1 cellular context compared by ENCODE assay signal in genomic region chr12:7926068-7926666, GRCh38.
TF ChIP-seq lines count a peak whose summit lies in the region.

No MANE protein-coding gene starts in this region.

TF ChIP-seq in K562, 482 proteins besides CTCF, POLR2A, EP300 and RAD21:
- peak; percentile 21 for TF ChIP-seq POLR2B (IDR thresholded peaks at IDR 0.05; ENCODE audit: low read depth, partially characterized antibody)
- peak; percentile 69; the same call in 1 of the 2 replicates for TF ChIP-seq POLR2AphosphoS5 (IDR thresholded peaks at IDR 0.05; ENCODE audit: control insufficient read depth, insufficient read depth, low read depth, low read length)
- peak; percentile 59 for TF ChIP-seq SUPT5H (IDR thresholded peaks at IDR 0.05)
